Comparison of ENCODE assay signal across 17 cellular contexts in genomic region chr1:206952182-206952581, GRCh38. TPM values are rescaled to one million over a fixed set of nuclear protein-coding genes. Genes with fewer than 3 reads are reported as not detected.
DNase-seq lines count a peak whose midpoint lies in the region; ATAC-seq, FAIRE-seq and TF ChIP-seq lines count a peak whose summit lies in the region.
"Had no signal": no experiment of that assay in that cellular context is flagged by ENCODE, and none has a peak within 500 bp of the region (broad histone marks: within the 10 kb centered on the region; RNA-seq: fewer than 3 reads in every experiment).

No MANE protein-coding gene starts in this region.

- peak overlapping the region; percentile 44 for H3K27ac Mint-ChIP-seq in type B pancreatic cell
- H3K27ac Mint-ChIP-seq in activated CD8-positive, alpha-beta T cell treated with anti-CD3 and anti-CD28 coated beads for 36 hours, result no peak overlapping the region

- H3K4me1 ChIP-seq in kidney (ENCODE audit: control insufficient read depth in 1 of 2, insufficient read depth in 1 of 2, low read depth in 1 of 2, low read length in 2 of 2), result peaks cover 42 to 53% of the 10 kb centered on the region in 2 donors
- H3K4me1 ChIP-seq: HAP-1 had no signal

- H3K36me3 Mint-ChIP-seq in type B pancreatic cell, result no peaks in the 10 kb centered on the region
- H3K36me3 Mint-ChIP-seq in activated CD8-positive, alpha-beta T cell treated with anti-CD3 and anti-CD28 coated beads for 36 hours (ENCODE audit: low read depth), result no peaks in the 10 kb centered on the region

- DNase-seq in SW480 (ENCODE audit: low spot score) (peak; percentile 7), kidney (no peak), type B pancreatic cell (ENCODE audit: extremely low spot score, unreplicated experiment) (no peak), NCI-H1417 treated with DMSO at 0.1 percent for 48 hours (lab: John Stamatoyannopoulos, UW) (no peak)
- DNase-seq in stimulated activated naive CD4-positive, alpha-beta T cell treated with Interleukin-2 at 50 U/mL for 16 hours (lab: John Stamatoyannopoulos, UW), result no peak
- DNase-seq in activated CD8-positive, alpha-beta T cell treated with anti-CD3 and anti-CD28 coated beads for 36 hours, result no peak
- DNase-seq: amniotic stem cell, erythroblast, MM.1S, NCI-H524 treated with DMSO at 0.1 percent for 48 hours had no signal

- H3K9ac ChIP-seq in kidney (ENCODE audit: low read length in 2 of 2), result peak overlapping the region in 1 of 2 donors; percentile 38

- CTCF ChIA-PET in activated CD8-positive, alpha-beta T cell treated with anti-CD3 and anti-CD28 coated beads for 36 hours (lab: Charles Lee), result interaction anchor here (0.8 to 2.4 kb wide), 5 partner anchors 10 to 30 kb away, joined by 3 to 10 read pairs (median 3); no protein-coding TSS in a partner anchor

- H3K4me1 Mint-ChIP-seq in type B pancreatic cell (ENCODE audit: unreplicated experiment), result peaks cover 48% of the 10 kb centered on the region
- H3K4me1 Mint-ChIP-seq in activated CD8-positive, alpha-beta T cell treated with anti-CD3 and anti-CD28 coated beads for 36 hours (ENCODE audit: low read depth), result peaks cover 14% of the 10 kb centered on the region

- H3K4me3 Mint-ChIP-seq in type B pancreatic cell, result no peak overlapping the region
- H3K4me3 Mint-ChIP-seq in activated CD8-positive, alpha-beta T cell treated with anti-CD3 and anti-CD28 coated beads for 36 hours, result no peak overlapping the region

- TF ChIP-seq CTCF in kidney (IDR thresholded peaks at IDR 0.05; ENCODE audit: borderline replicate concordance, extremely low read depth, insufficient read depth) (no peak), type B pancreatic cell (conservative IDR thresholded peaks at IDR 0.05) (no peak)
- TF ChIP-seq CTCF in activated CD8-positive, alpha-beta T cell treated with anti-CD3 and anti-CD28 coated beads for 36 hours (IDR thresholded peaks at IDR 0.05), result no peak

- H3K4me3 ChIP-seq in kidney (ENCODE audit: low read length in 2 of 2), result no peak overlapping the region
- H3K4me3 ChIP-seq: HAP-1, tibial nerve had no signal

- FAIRE-seq in kidney (lab: Jason Lieb, UNC), result no peak
- FAIRE-seq: islet of Langerhans had no signal

- no peaks in the 10 kb centered on the region for H3K36me3 ChIP-seq in kidney (ENCODE audit: control insufficient read depth in 1 of 2, insufficient read depth in 2 of 2, low read length in 2 of 2)
- H3K36me3 ChIP-seq: HAP-1, tibial nerve had no signal

- H3K27ac ChIP-seq in kidney (ENCODE audit: low read depth in 2 of 2, low read length in 2 of 2), result peak overlapping the region; percentile 84 to 86

- peak; percentile 42 for ATAC-seq in HG03196 (IDR thresholded peaks at IDR 0.05; ENCODE audit: unreplicated experiment)
- ATAC-seq in GM18870 (IDR thresholded peaks at IDR 0.05; ENCODE audit: unreplicated experiment), result no peak
- no peak for ATAC-seq in activated CD8-positive, alpha-beta T cell treated with anti-CD3 and anti-CD28 coated beads for 36 hours

- POLR2A ChIA-PET in activated CD8-positive, alpha-beta T cell treated with anti-CD3 and anti-CD28 coated beads for 36 hours (lab: Charles Lee), result no interaction called here

- intact Hi-C loops in kidney (cut with DNase I), result no loop called here
- intact Hi-C loops in activated CD8-positive, alpha-beta T cell treated with anti-CD3 and anti-CD28 coated beads for 36 hours (cut with micrococcal nuclease), result no loop called here

- H3K27me3 Mint-ChIP-seq in type B pancreatic cell, result peaks cover 6% of the 10 kb centered on the region
- H3K27me3 Mint-ChIP-seq in activated CD8-positive, alpha-beta T cell treated with anti-CD3 and anti-CD28 coated beads for 36 hours, result no peaks in the 10 kb centered on the region

- no peaks in the 10 kb centered on the region for H3K9me3 Mint-ChIP-seq in type B pancreatic cell
- no peaks in the 10 kb centered on the region for H3K9me3 Mint-ChIP-seq in activated CD8-positive, alpha-beta T cell treated with anti-CD3 and anti-CD28 coated beads for 36 hours

- peaks cover 0 to 5% of the 10 kb centered on the region in 2 donors for H3K9me3 ChIP-seq in kidney (ENCODE audit: control insufficient read depth in 1 of 2, low read length in 2 of 2)
- H3K9me3 ChIP-seq: HAP-1, tibial nerve had no signal

RNA-seq across cellular contexts. Expression of gene PIGR, which starts 5.9 kb away (rescaled TPM):
- total RNA-seq in kidney (841 TPM), type B pancreatic cell (ENCODE audit: low replicate concordance) (16.9 and 30.1 TPM in 2 replicates)
- 187 TPM for polyA plus RNA-seq in kidney (ENCODE audit: insufficient read depth, low read depth, low replicate concordance)
- total RNA-seq in activated CD8-positive, alpha-beta T cell treated with anti-CD3 and anti-CD28 coated beads for 36 hours, result under 1 TPM in 1 of 2 experiments, not detected in 1; 0.07 TPM
- total RNA-seq: G401, pulmonary artery endothelial cell had no signal

RNA-seq across cellular contexts. Expression of gene FCAMR, which starts 18.1 kb away (rescaled TPM):
- total RNA-seq in kidney, result 1.8 TPM
- 34.6 TPM for polyA plus RNA-seq in kidney (ENCODE audit: insufficient read depth, low read depth, low replicate concordance)
- total RNA-seq in type B pancreatic cell (ENCODE audit: low replicate concordance), result not detected in 2 replicates
- total RNA-seq in activated CD8-positive, alpha-beta T cell treated with anti-CD3 and anti-CD28 coated beads for 36 hours, result not detected
- total RNA-seq: G401, pulmonary artery endothelial cell, tibial nerve had no signal

RNA-seq across cellular contexts. Expression of gene FCMR, which starts 30.4 kb away (rescaled TPM):
- total RNA-seq in kidney (16.7 TPM), type B pancreatic cell (ENCODE audit: low replicate concordance) (0.58 and 0.81 TPM in 2 replicates)
- 1.3 TPM for polyA plus RNA-seq in kidney (ENCODE audit: insufficient read depth, low read depth, low replicate concordance)
- 10 to 100 TPM; 49.4 to 51.7 TPM for total RNA-seq in activated CD8-positive, alpha-beta T cell treated with anti-CD3 and anti-CD28 coated beads for 36 hours
- total RNA-seq: G401, pulmonary artery endothelial cell had no signal

RNA-seq across cellular contexts. Expression of gene IL24, which starts 54.9 kb away (rescaled TPM):
- not detected for total RNA-seq in kidney
- not detected for polyA plus RNA-seq in kidney (ENCODE audit: insufficient read depth, low read depth, low replicate concordance)
- not detected in 2 replicates for total RNA-seq in type B pancreatic cell (ENCODE audit: low replicate concordance)
- total RNA-seq in activated CD8-positive, alpha-beta T cell treated with anti-CD3 and anti-CD28 coated beads for 36 hours, result under 1 TPM; 0.54 to 0.81 TPM
- total RNA-seq: G401, pulmonary artery endothelial cell, tibial nerve had no signal

Comparison
In these comparisons a context has a peak if more than half of its experiments do, and no peak if none do; other contexts are left out.
1. RNA of gene PIGR, which starts 5.9 kb away (total RNA-seq): 841 TPM in kidney (single experiment) and 16.9 to 30.1 TPM in type B pancreatic cell; 0.07 TPM in activated CD8-positive, alpha-beta T cell treated with anti-CD3 and anti-CD28 coated beads for 36 hours; every median in the first group is over 10 times any median in the second.